Comparison of ENCODE assay signal across 26 cellular contexts in genomic region chr1:21610989-21611388, GRCh38.
"Had no signal": no experiment of that assay in that cellular context is flagged by ENCODE, and none has a peak within 500 bp of the region (broad histone marks: within the 10 kb centered on the region; RNA-seq: fewer than 3 reads in every experiment).

No MANE protein-coding gene starts in this region.

- H3K4me1 ChIP-seq: ascending aorta, breast epithelium had no signal

- H3K36me3 ChIP-seq: ascending aorta, breast epithelium, cardiac muscle cell, esophagus muscularis mucosa had no signal

- H3K4me3 ChIP-seq: ascending aorta, breast epithelium, cardiac muscle cell, coronary artery, dorsolateral prefrontal cortex, esophagus muscularis mucosa had no signal

- ATAC-seq: activated naive CD4-positive, alpha-beta T cell treated with anti-CD3 and anti-CD28 coated beads, Interleukin-2, amount 50 U/mL, for 72 hours; activated T-cell treated with anti-CD3 and anti-CD28 coated beads, Interleukin-2, amount 50 U/mL, for 72 hours; WTC11 had no signal

- H3K27ac ChIP-seq: ascending aorta, breast epithelium, cardiac muscle cell, coronary artery, esophagus muscularis mucosa had no signal

- DNase-seq: activated CD4-positive, alpha-beta memory T cell treated with anti-CD3 and anti-CD28 coated beads, Interleukin-2, amount 10 ng/mL, durations not matched to agents 7 days and 5 days; activated CD4-positive, alpha-beta T cell treated with anti-CD3 and anti-CD28 coated beads for 1 hour; activated CD4-positive, alpha-beta T cell treated with anti-CD3 and anti-CD28 coated beads for 4 hours; activated CD4-positive, alpha-beta T cell treated with anti-CD3 and anti-CD28 coated beads, Interleukin-2, amount 10 ng/mL, durations not matched to agents 7 days and 5 days; activated CD4-positive, alpha-beta T cell treated with anti-CD3 and anti-CD28 coated beads, Interleukin-2, amount 50 U/mL, for 4 hours; activated CD8-positive, alpha-beta memory T cell treated with anti-CD3 and anti-CD28 coated beads, Interleukin-2, amount 50 U/mL, for 48 hours; activated gamma-delta T cell; activated naive CD4-positive, alpha-beta T cell; activated naive CD4-positive, alpha-beta T cell treated with anti-CD3 and anti-CD28 coated beads, Interleukin-2, amount 10 ng/mL, durations not matched to agents 7 days and 5 days; activated naive CD8-positive, alpha-beta T cell treated with anti-CD3 and anti-CD28 coated beads, Interleukin-2, amount 10 ng/mL, durations not matched to agents 7 days and 5 days; activated T-cell treated with anti-CD3 and anti-CD28 coated beads for 4 hours; activated T-cell treated with anti-CD3 and anti-CD28 coated beads, Interleukin-2, amount 50 U/mL, for 24 hours; activated T-cell treated with anti-CD3 and anti-CD28 coated beads, Interleukin-2, amount 50 U/mL, for 72 hours; dorsolateral prefrontal cortex; effector memory CD4-positive, alpha-beta T cell; endodermal cell; erythroblast; foreskin melanocyte; T-helper 2 cell had no signal

- H3K27me3 ChIP-seq: ascending aorta, breast epithelium, cardiac muscle cell, dorsolateral prefrontal cortex had no signal

- H3K9me3 ChIP-seq: ascending aorta, breast epithelium, esophagus muscularis mucosa had no signal
